In the genomic region with DNA sequence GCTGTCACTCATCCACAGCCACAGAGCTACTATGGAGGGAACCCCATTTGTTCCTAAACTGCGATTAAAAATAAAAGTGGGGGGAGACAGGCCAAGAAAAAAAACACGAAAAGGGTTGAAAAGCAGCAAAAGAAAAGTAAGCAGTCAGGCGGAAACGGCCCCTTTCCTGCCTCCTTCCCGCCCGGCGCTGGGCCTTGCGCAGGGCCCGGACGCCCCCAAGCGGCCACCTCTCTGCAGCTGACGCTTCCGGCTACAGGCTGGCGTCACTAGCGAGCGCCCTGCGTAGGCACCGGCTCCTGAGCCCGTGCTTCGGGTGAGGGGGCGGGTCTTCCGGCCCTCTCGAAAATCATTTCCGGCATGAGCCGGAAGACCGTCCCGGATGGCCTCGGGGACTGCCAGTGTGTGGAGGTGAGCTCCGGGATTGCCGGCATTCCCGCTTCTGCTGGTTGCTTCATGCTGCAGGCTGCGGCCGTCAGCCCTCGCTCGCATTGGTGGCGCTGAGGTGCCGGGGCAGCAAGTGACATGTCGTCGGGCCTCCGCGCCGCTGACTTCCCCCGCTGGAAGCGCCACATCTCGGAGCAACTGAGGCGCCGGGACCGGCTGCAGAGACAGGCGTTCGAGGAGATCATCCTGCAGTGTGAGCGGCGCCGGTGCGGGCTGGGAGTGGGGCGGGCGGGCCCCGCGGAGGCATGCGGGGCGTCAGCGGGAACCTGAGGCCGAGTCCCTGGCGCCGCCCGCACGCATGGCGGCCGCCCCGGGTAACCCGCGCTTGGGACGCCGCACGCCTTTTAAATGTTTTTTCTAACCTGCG, we compare ENCODE assay signal across 8 cellular contexts. TPM values are rescaled to one million over a fixed set of nuclear protein-coding genes. Genes with fewer than 3 reads are reported as not detected.
DNase-seq lines count a peak whose midpoint lies in the region; ATAC-seq, FAIRE-seq and TF ChIP-seq lines count a peak whose summit lies in the region.

A gene (plus strand): TSS at position 368 of the 811 bp plus-strand sequence. CDS start 155 bp downstream, at position 523.

- DNase-seq in AG09309 (ENCODE audit: low read depth) (peak; percentile 77), NCI-H2227 treated with DMSO at 0.1 percent for 48 hours (lab: John Stamatoyannopoulos, UW) (peak; percentile 96), bronchial epithelial cell (ENCODE audit: low read depth) (peak; percentile 87), iPS-NIHi11 (ENCODE audit: low spot score) (peak; percentile 100), smooth muscle cell (lab: John Stamatoyannopoulos, UW; ENCODE audit: unreplicated experiment) (peak; percentile 74)

- no peaks in the 10 kb centered on the region for H3K27me3 ChIP-seq in bronchial epithelial cell (ENCODE audit: control insufficient read depth, insufficient read depth, low read length)
- no peaks in the 10 kb centered on the region for H3K27me3 ChIP-seq in smooth muscle cell (ENCODE audit: low read depth)

- H3K4me1 ChIP-seq in smooth muscle cell (ENCODE audit: low read depth): peaks cover 5% of the 10 kb centered on the region

- peak within 1 kb of the TSS; percentile 86 for H3K27ac ChIP-seq in smooth muscle cell (ENCODE audit: low read depth)

- H4K20me1 ChIP-seq in smooth muscle cell (ENCODE audit: low read depth): peaks cover 35% of the 10 kb centered on the region

- H3K9me3 ChIP-seq in smooth muscle cell (replicated peaks; ENCODE audit: low read depth): no peaks in the 10 kb centered on the region

- H3K36me3 ChIP-seq in bronchial epithelial cell (ENCODE audit: control insufficient read depth, insufficient read depth, low read length) (no peaks in the 10 kb centered on the region), smooth muscle cell (ENCODE audit: low read depth) (no peaks in the 10 kb centered on the region)

- FAIRE-seq in bronchial epithelial cell (lab: Jason Lieb, UNC): no peak

- H2AFZ ChIP-seq in smooth muscle cell (ENCODE audit: low read depth): peak within 1 kb of the TSS; percentile 94

- ATAC-seq in GM18909 (IDR thresholded peaks at IDR 0.05; ENCODE audit: poor library complexity, unreplicated experiment): peak; percentile 95
- ATAC-seq in HG03175 (IDR thresholded peaks at IDR 0.05; ENCODE audit: unreplicated experiment): peak; percentile 97

- TF ChIP-seq CTCF in AG09309 (IDR thresholded peaks at IDR 0.05; ENCODE audit: control insufficient read depth, insufficient read depth, low read depth, low read length, missing control alignments) (peak; percentile 95), WI38 (IDR thresholded peaks at IDR 0.05; ENCODE audit: low read depth, low read length) (peak; percentile 89), bronchial epithelial cell (IDR thresholded peaks at IDR 0.05; ENCODE audit: insufficient read depth, low read length, severe bottlenecking) (peak; percentile 99), smooth muscle cell (IDR thresholded peaks at IDR 0.05; ENCODE audit: borderline replicate concordance, insufficient read depth, poor library complexity, severe bottlenecking) (peak; percentile 93)

- H3F3A ChIP-seq in smooth muscle cell (ENCODE audit: low read depth): no peaks in the 10 kb centered on the region

- H3K4me3 ChIP-seq in AG09309 (ENCODE audit: control insufficient read depth, low read depth, low read length): peak within 1 kb of the TSS; percentile 80
- peak within 1 kb of the TSS; percentile 91 for H3K4me3 ChIP-seq in WI38 (ENCODE audit: low read depth, low read length)
- H3K4me3 ChIP-seq in bronchial epithelial cell (ENCODE audit: low read depth, low read length): peak within 1 kb of the TSS; percentile 90
- H3K4me3 ChIP-seq in smooth muscle cell: peak within 1 kb of the TSS; percentile 97

- H3K9ac ChIP-seq in smooth muscle cell (ENCODE audit: low read depth): peak within 1 kb of the TSS; percentile 91

- H3K4me2 ChIP-seq in smooth muscle cell: peak within 1 kb of the TSS; percentile 97

- WGBS in smooth muscle cell (ENCODE audit: low lambda C conversion rate): under 1% methylated on average over 66 of the region's 75 CpGs

- peaks cover 40% of the 10 kb centered on the region for H3K79me2 ChIP-seq in smooth muscle cell (ENCODE audit: low read depth)

RNA-seq across cellular contexts. Expression of the gene that starts here (rescaled TPM):
- total RNA-seq in bronchial epithelial cell (33.2 and 36.6 TPM in 2 replicates), smooth muscle cell (25.6 and 26.4 TPM in 2 replicates)
- 11.2 and 12.5 TPM in 2 replicates for polyA plus RNA-seq in smooth muscle cell

Comparison
In these comparisons a context has a peak if more than half of its experiments do, and no peak if none do; other contexts are left out.
1. Peak in every context shown above with its lines: DNase-seq, ATAC-seq, H3K4me3 ChIP-seq and H3K27ac ChIP-seq.